15 cellular contexts compared by ENCODE assay signal in the genomic region with DNA sequence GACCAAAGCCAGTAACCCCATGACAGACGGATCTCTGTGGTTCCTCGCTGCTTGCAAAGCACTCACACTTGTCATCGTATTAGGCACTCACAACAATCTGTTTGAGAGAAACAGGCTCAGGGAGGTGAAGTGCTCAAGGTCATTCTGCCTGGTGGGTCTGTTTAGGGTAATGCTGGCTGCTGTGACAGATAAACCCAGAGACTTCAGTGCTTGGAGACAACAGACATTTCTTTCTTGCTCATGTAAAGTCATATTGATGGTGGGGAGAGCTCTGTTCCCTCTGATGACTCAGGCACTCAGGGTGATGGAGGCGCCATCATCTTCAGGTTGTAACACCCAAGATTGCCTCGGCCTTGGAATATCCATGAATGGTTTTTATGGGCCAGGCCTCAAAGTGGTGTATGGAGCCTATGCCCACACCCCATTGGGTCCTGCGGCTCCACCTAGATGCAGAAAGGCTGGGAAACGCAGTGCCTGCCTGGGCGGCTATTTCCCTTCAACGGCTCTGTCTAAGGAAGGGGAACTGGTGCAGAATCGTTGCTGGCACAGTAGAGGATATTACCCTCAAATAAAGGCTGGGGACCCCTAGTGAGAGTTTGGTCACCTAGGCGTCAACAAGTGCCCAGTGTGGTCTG.
DNase-seq lines count a peak whose midpoint lies in the region; ATAC-seq, FAIRE-seq and TF ChIP-seq lines count a peak whose summit lies in the region.
"Had no signal": no experiment of that assay in that cellular context is flagged by ENCODE, and none has a peak within 500 bp of the region (broad histone marks: within the 10 kb centered on the region; RNA-seq: fewer than 3 reads in every experiment).

No MANE protein-coding gene starts in this region.

- H3K27me3 ChIP-seq in HepG2 (ENCODE audit: control insufficient read depth in 1 of 2, insufficient read depth in 2 of 2, low read length in 2 of 2) (peaks cover 2 to 17% of the 10 kb centered on the region in 2 experiments; a peak in 4 of 5 replicates), right lobe of liver (no peaks in the 10 kb centered on the region), gastroesophageal sphincter (no peaks in the 10 kb centered on the region), vagina (no peaks in the 10 kb centered on the region)
- H3K27me3 ChIP-seq: MG63 had no signal

- no peak for TF ChIP-seq EP300 in HepG2 (IDR thresholded peaks at IDR 0.05; ENCODE audit: low read depth in 2 of 2, low read length in 2 of 2)
- no peak for TF ChIP-seq EP300 in HepG2 (CRISPR knock-in tag; IDR thresholded peaks at IDR 0.05; ENCODE audit: borderline replicate concordance)
- TF ChIP-seq EP300 in gastroesophageal sphincter (IDR thresholded peaks at IDR 0.05): no peak

- no TSS peak for BruUV-seq in HepG2 (replicated peaks; lab: Mats Ljungman, UMichigan)

- no peak overlapping the region for H3K4me3 Mint-ChIP-seq in chondrocyte (ENCODE audit: unreplicated experiment)

- H2AFZ ChIP-seq in HepG2 (ENCODE audit: low read length): no peak overlapping the region

- no peaks in the 10 kb centered on the region for H4K20me1 ChIP-seq in HepG2 (ENCODE audit: insufficient read depth, low read length)

- H3K27ac ChIP-seq in HepG2 (ENCODE audit: extremely low read length, insufficient read depth, low read length) (no peak overlapping the region), right lobe of liver (no peak overlapping the region), gastroesophageal sphincter (peak overlapping the region in 3 of 4 donors; percentile 63 to 69 (median 69)), vagina (peak overlapping the region; percentile 72)

- TF ChIP-seq CTCF in HepG2 (CRISPR knock-in tag; IDR thresholded peaks at IDR 0.05) (no peak), right lobe of liver (IDR thresholded peaks at IDR 0.05) (no peak), gastroesophageal sphincter (IDR thresholded peaks at IDR 0.05) (no peak), omental fat pad (IDR thresholded peaks at IDR 0.05) (no peak), vagina (IDR thresholded peaks at IDR 0.05) (no peak), chondrocyte (IDR thresholded peaks at IDR 0.05) (no peak), GM10266 (IDR thresholded peaks at IDR 0.05; ENCODE audit: control insufficient read depth, insufficient read depth, low read depth, missing control alignments) (no peak)

- peaks cover 1% of the 10 kb centered on the region for H3K27me3 Mint-ChIP-seq in chondrocyte (ENCODE audit: low read depth)

- H3K4me2 ChIP-seq in HepG2 (ENCODE audit: low read depth, low read length): no peak overlapping the region

- POLR2A ChIA-PET in HepG2 (lab: Yijun Ruan, JAX): no interaction called here

- no peaks in the 10 kb centered on the region for H3K9me3 Mint-ChIP-seq in chondrocyte (ENCODE audit: low read depth)

- CTCF ChIA-PET in HepG2 (lab: Yijun Ruan, JAX; ENCODE audit: low intra/inter-chr PET ratio, low total read pairs): no interaction called here

- H3K9me3 ChIP-seq in HepG2 (ENCODE audit: low read length) (no peaks in the 10 kb centered on the region), right lobe of liver (no peaks in the 10 kb centered on the region), gastroesophageal sphincter (no peaks in the 10 kb centered on the region), vagina (no peaks in the 10 kb centered on the region)
- H3K9me3 ChIP-seq: MG63 had no signal

- ATAC-seq in HepG2: no peak
- no peak for ATAC-seq in right lobe of liver
- ATAC-seq in gastroesophageal sphincter: peak; percentile 1
- peak; percentile 29 for ATAC-seq in omental fat pad (ENCODE audit: low FRiP score)

- no peak overlapping the region for H3K27ac Mint-ChIP-seq in chondrocyte (ENCODE audit: unreplicated experiment)

- no peak for TF ChIP-seq RAD21 in HepG2 (CRISPR knock-in tag; IDR thresholded peaks at IDR 0.05)

- peaks cover 21% of the 10 kb centered on the region for H3K4me1 Mint-ChIP-seq in chondrocyte (ENCODE audit: low read depth)
- H3K4me1 Mint-ChIP-seq: naive B cell had no signal

- H3K36me3 Mint-ChIP-seq in chondrocyte (ENCODE audit: low read depth): no peaks in the 10 kb centered on the region
- H3K36me3 Mint-ChIP-seq: naive B cell had no signal

- WGBS in HepG2 (ENCODE audit: low lambda C conversion rate): 45% methylated on average over 4 of the region's 11 CpGs
- 71% methylated on average over 8 of the region's 11 CpGs for WGBS in right lobe of liver (ENCODE audit: insufficient coverage, low coverage, low lambda C conversion rate, missing lambda C conversion rate)
- WGBS in gastroesophageal sphincter (ENCODE audit: low coverage in 1 of 2), 2 donors: 90 to 100% methylated on average over 1 to 2 of the region's 11 CpGs

- no peaks in the 10 kb centered on the region for H3K79me2 ChIP-seq in HepG2 (ENCODE audit: insufficient read depth, low read length)

- no peak for TF ChIP-seq POLR2A in HepG2 (IDR thresholded peaks at IDR 0.05; ENCODE audit: insufficient read depth in 1 of 2, low read depth in 2 of 2, low read length in 2 of 2)
- no peak for TF ChIP-seq POLR2A in right lobe of liver (IDR thresholded peaks at IDR 0.05)
- no peak for TF ChIP-seq POLR2A in gastroesophageal sphincter (IDR thresholded peaks at IDR 0.05)
- no peak for TF ChIP-seq POLR2A in vagina (IDR thresholded peaks at IDR 0.05)

- no peak for FAIRE-seq in HepG2 (lab: Jason Lieb, UNC)
- FAIRE-seq: HTR-8/SVneo had no signal

- H3K4me1 ChIP-seq in HepG2 (ENCODE audit: insufficient read depth, low read length) (peaks cover 15% of the 10 kb centered on the region), right lobe of liver (peaks cover 0 to 16% (median 3%) of the 10 kb centered on the region in 4 donors), gastroesophageal sphincter (peaks cover 0 to 50% (median 28%) of the 10 kb centered on the region in 3 donors), vagina (peaks cover 48% of the 10 kb centered on the region)

- intact Hi-C loops in HepG2 (cut with micrococcal nuclease; ENCODE audit: unreplicated experiment) (no loop called here), right lobe of liver (cut with DNase I) (no loop called here), vagina (cut with DNase I) (no loop called here)

- H3K36me3 ChIP-seq in HepG2 (replicated peaks in 1 of 2; ENCODE audit: control insufficient read depth in 1 of 2, insufficient read depth in 2 of 2, low read length in 2 of 2): no peaks in the 10 kb centered on the region
- H3K36me3 ChIP-seq in right lobe of liver: no peaks in the 10 kb centered on the region
- H3K36me3 ChIP-seq in gastroesophageal sphincter: no peaks in the 10 kb centered on the region
- no peaks in the 10 kb centered on the region for H3K36me3 ChIP-seq in vagina
- H3K36me3 ChIP-seq: MG63 had no signal

- H3K4me3 ChIP-seq in HepG2 (replicated peaks in 1 of 3; ENCODE audit: insufficient read depth in 1 of 3, low read depth in 2 of 3, low read length in 3 of 3) (no peak overlapping the region), right lobe of liver (no peak overlapping the region), gastroesophageal sphincter (no peak overlapping the region), vagina (no peak overlapping the region)
- H3K4me3 ChIP-seq: MG63 had no signal

- DNase-seq in HepG2 (ENCODE audit: low spot score) (no peak), right lobe of liver (no peak), omental fat pad (ENCODE audit: low spot score) (no peak), vagina (ENCODE audit: extremely low spot score in 2 of 2) (no peak), chondrocyte (ENCODE audit: low spot score) (no peak), GM10266 (ENCODE audit: extremely low spot score) (no peak), G401 (ENCODE audit: low spot score) (no peak)
- DNase-seq: activated CD4-positive, alpha-beta T cell treated with anti-CD3 and anti-CD28 coated beads for 4 hours; activated CD8-positive, alpha-beta memory T cell treated with anti-CD3 and anti-CD28 coated beads, Interleukin-2, amount 50 U/mL, for 4 hours; activated naive CD4-positive, alpha-beta T cell treated with Interleukin-2 at 50 U/mL for 16 hours; MG63; naive B cell; SIG-M5 had no signal

- in situ Hi-C loops in HepG2 (cut with HindIII; ENCODE audit: extremely low pct_ligation_motif_present, low pct_unique_long_range_greater_than_20kb): no loop called here
- in situ Hi-C loops in G401 (cut with HindIII; ENCODE audit: low sequenced_read_pairs): no loop called here

- H3K9ac ChIP-seq in HepG2 (ENCODE audit: insufficient read depth, low read depth, low read length): no peak overlapping the region

TF ChIP-seq in HepG2, 621 proteins besides CTCF, POLR2A, EP300 and RAD21 (continues in another document):
- TF ChIP-seq ZNF616 (CRISPR knock-in tag; IDR thresholded peaks at IDR 0.05; ENCODE audit: low read depth) (no peak), ZNF12 (CRISPR knock-in tag; IDR thresholded peaks at IDR 0.05) (peak; percentile 96), ZKSCAN1 (IDR thresholded peaks at IDR 0.05; ENCODE audit: low read length) (no peak)

Comparison
In these comparisons a context has a peak if more than half of its experiments do, and no peak if none do; other contexts are left out.
1. ATAC-seq: peak in gastroesophageal sphincter (single experiment) and omental fat pad (single experiment); none in HepG2 (single experiment) and right lobe of liver (0 of 4).
2. H3K27ac ChIP-seq: peak in gastroesophageal sphincter (3 of 4) and vagina (single experiment); none in HepG2 (single experiment) and right lobe of liver (0 of 3).